Comparison of ENCODE assay signal across 8 cellular contexts in the genomic region with DNA sequence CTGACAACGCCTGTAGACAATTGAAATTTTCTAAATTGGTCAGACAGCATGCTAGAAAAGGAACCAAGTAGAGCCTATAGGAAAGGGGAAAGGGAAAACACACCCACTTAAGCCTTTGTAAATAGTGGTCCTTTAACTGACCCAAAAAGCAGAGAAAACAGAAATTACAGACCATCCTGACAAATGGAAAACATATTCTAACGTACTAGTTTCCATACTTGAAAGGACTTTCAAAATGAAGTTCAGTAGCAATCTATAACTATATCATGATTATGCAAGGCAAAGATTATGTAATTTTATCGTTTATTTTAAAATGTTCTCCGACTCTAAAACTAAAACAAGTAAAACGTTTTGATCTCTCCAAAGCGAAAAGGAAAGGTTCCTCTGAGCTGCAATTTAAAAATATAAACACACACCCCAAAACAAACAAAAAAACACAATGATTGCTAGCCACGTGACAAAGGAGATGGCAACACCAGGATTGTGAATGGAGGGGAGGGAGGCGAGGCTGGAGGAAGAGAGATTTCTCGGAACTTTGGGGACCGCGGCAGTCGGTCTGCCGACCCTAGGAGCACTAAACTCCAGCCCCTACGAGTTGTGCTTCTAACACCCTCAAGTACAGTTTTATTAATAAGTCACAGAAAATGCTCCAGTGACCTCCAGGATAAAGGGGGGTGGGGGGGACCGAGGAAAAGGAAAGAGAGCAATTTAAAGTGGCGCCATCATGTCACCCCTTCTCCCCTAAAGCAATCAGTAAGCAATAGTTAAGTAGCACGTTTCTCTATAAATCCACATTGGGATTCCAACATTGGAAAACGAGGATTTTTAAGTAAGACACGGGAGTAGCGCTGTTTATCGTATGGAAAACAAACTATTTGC. TPM values are rescaled to one million over a fixed set of nuclear protein-coding genes. Genes with fewer than 3 reads are reported as not detected.
DNase-seq lines count a peak whose midpoint lies in the region; ATAC-seq and TF ChIP-seq lines count a peak whose summit lies in the region.

No MANE protein-coding gene starts in this region.

- peak overlapping the region; percentile 90 for H3K4me3 Mint-ChIP-seq in activated CD8-positive, alpha-beta T cell treated with anti-CD3 and anti-CD28 coated beads for 36 hours

- peak overlapping the region; percentile 89 for H3K4me3 ChIP-seq in ACC112 (ENCODE audit: low read depth, low read length)
- H3K4me3 ChIP-seq in foreskin fibroblast (ENCODE audit: low read depth in 1 of 2, low read length in 2 of 2) = peak overlapping the region; percentile 66 to 95
- H3K4me3 ChIP-seq in osteoblast (ENCODE audit: insufficient read depth, low read length) = peak overlapping the region; percentile 87

- peaks cover 27% of the 10 kb centered on the region for H3K36me3 Mint-ChIP-seq in activated CD8-positive, alpha-beta T cell treated with anti-CD3 and anti-CD28 coated beads for 36 hours (ENCODE audit: low read depth)

- no peak for TF ChIP-seq CTCF in activated CD8-positive, alpha-beta T cell treated with anti-CD3 and anti-CD28 coated beads for 36 hours (IDR thresholded peaks at IDR 0.05)
- TF ChIP-seq CTCF in foreskin fibroblast (IDR thresholded peaks at IDR 0.05; ENCODE audit: low read depth, low read length) (no peak), osteoblast (IDR thresholded peaks at IDR 0.05; ENCODE audit: extremely low read depth, low read depth, low read length) (no peak)

- H3K4me1 Mint-ChIP-seq in activated CD8-positive, alpha-beta T cell treated with anti-CD3 and anti-CD28 coated beads for 36 hours (ENCODE audit: low read depth) = peaks cover 55% of the 10 kb centered on the region

- H3K79me2 ChIP-seq in ACC112 (ENCODE audit: control insufficient read depth, insufficient read depth, low read length, unreplicated experiment) = peaks cover 78% of the 10 kb centered on the region
- peaks cover 85% of the 10 kb centered on the region for H3K79me2 ChIP-seq in osteoblast (ENCODE audit: insufficient read depth, low read length)

- CTCF ChIA-PET in activated CD8-positive, alpha-beta T cell treated with anti-CD3 and anti-CD28 coated beads for 36 hours (lab: Charles Lee) = interaction anchor here (2.3 to 3.0 kb wide), 4 partner anchors 12 to 147 kb away, joined by 9 to 24 read pairs (median 12); no protein-coding TSS in a partner anchor

- POLR2A ChIA-PET in activated CD8-positive, alpha-beta T cell treated with anti-CD3 and anti-CD28 coated beads for 36 hours (lab: Charles Lee) = interaction anchor here (0.8 to 1.5 kb wide), 3 partner anchors 16 to 133 kb away, joined by 3 read pairs; no protein-coding TSS in a partner anchor

- H3K36me3 ChIP-seq in ACC112 (ENCODE audit: insufficient read depth, low read length) (no peaks in the 10 kb centered on the region), osteoblast (ENCODE audit: insufficient read depth, low read length) (no peaks in the 10 kb centered on the region)

- H2AFZ ChIP-seq in ACC112 (ENCODE audit: low read length, unreplicated experiment) = no peak overlapping the region
- H2AFZ ChIP-seq in osteoblast (ENCODE audit: low read length) = no peak overlapping the region

- H4K20me1 ChIP-seq in osteoblast (ENCODE audit: insufficient read depth, low read length) = peaks cover 72% of the 10 kb centered on the region

- H3K27me3 Mint-ChIP-seq in activated CD8-positive, alpha-beta T cell treated with anti-CD3 and anti-CD28 coated beads for 36 hours = no peaks in the 10 kb centered on the region

- intact Hi-C loops in activated CD8-positive, alpha-beta T cell treated with anti-CD3 and anti-CD28 coated beads for 36 hours (cut with micrococcal nuclease) = loop anchor here (5.0 kb wide), 3 partner anchors 34 to 144 kb away; no protein-coding TSS in a partner anchor

- no peak for ATAC-seq in activated CD8-positive, alpha-beta T cell treated with anti-CD3 and anti-CD28 coated beads for 36 hours
- no peak for ATAC-seq in HG03439 (IDR thresholded peaks at IDR 0.05; ENCODE audit: unreplicated experiment)
- no peak for ATAC-seq in HG02798 (IDR thresholded peaks at IDR 0.05; ENCODE audit: poor library complexity, unreplicated experiment)

- H3K27me3 ChIP-seq in ACC112 (ENCODE audit: insufficient read depth, low read length) = no peaks in the 10 kb centered on the region
- H3K27me3 ChIP-seq in osteoblast (ENCODE audit: insufficient read depth, low read length) = no peaks in the 10 kb centered on the region

- peak overlapping the region; percentile 94 for H3K4me2 ChIP-seq in osteoblast (ENCODE audit: insufficient read depth, low read length)

- H3K27ac Mint-ChIP-seq in activated CD8-positive, alpha-beta T cell treated with anti-CD3 and anti-CD28 coated beads for 36 hours = peak overlapping the region; percentile 98

- DNase-seq in GF-D8 (lab: John Stamatoyannopoulos, UW) (peak; percentile 34), NCI-H2171 treated with DMSO at 0.1 percent for 48 hours (lab: John Stamatoyannopoulos, UW) (peak; percentile 81), foreskin fibroblast (peak in 1 of 2 donors; percentile 45), osteoblast (ENCODE audit: insufficient read length, low spot score, missing footprints) (peak; percentile 95)
- peak; percentile 43 for DNase-seq in activated CD8-positive, alpha-beta T cell treated with anti-CD3 and anti-CD28 coated beads for 36 hours

- H3K9me3 Mint-ChIP-seq in activated CD8-positive, alpha-beta T cell treated with anti-CD3 and anti-CD28 coated beads for 36 hours = no peaks in the 10 kb centered on the region

- H3K4me1 ChIP-seq in ACC112 (ENCODE audit: control insufficient read depth, insufficient read depth, low read length, unreplicated experiment) (peaks cover 24% of the 10 kb centered on the region), osteoblast (ENCODE audit: insufficient read depth, low read length) (peaks cover 28% of the 10 kb centered on the region)

- H3K9me3 ChIP-seq in osteoblast (ENCODE audit: low read depth, low read length) = no peaks in the 10 kb centered on the region

- H3K27ac ChIP-seq in ACC112 (ENCODE audit: low read depth, low read length) (peak overlapping the region; percentile 83), osteoblast (ENCODE audit: low read depth, low read length) (peak overlapping the region; percentile 62)

RNA-seq across cellular contexts. Expression of a gene that starts 1.7 kb away (rescaled TPM):
- total RNA-seq in activated CD8-positive, alpha-beta T cell treated with anti-CD3 and anti-CD28 coated beads for 36 hours = 10 to 100 TPM; 54.4 to 55.3 TPM
- 79.9 and 151 TPM in 2 replicates for total RNA-seq in osteoblast
